ENCODE assay signal across 8 cellular contexts in genomic region chr2:96116879-96117533, GRCh38. TPM values are rescaled to one million over a fixed set of nuclear protein-coding genes. Genes with fewer than 3 reads are reported as not detected.
DNase-seq lines count a peak whose midpoint lies in the region; ATAC-seq and TF ChIP-seq lines count a peak whose summit lies in the region.

No MANE protein-coding gene starts in this region.

- H3K4ac ChIP-seq in IMR-90 (ENCODE audit: low read depth, low read length) = no peak overlapping the region

- in situ Hi-C loops in IMR-90 (cut with MboI; ENCODE audit: low sequenced_read_pairs) = loop anchor here (25.0 kb wide), 1 partner anchor 105 kb away; no protein-coding TSS in a partner anchor

- no peak overlapping the region for H4K8ac ChIP-seq in IMR-90 (ENCODE audit: low read depth in 2 of 2, low read length in 2 of 2)

- DNase-seq in ELF-1 (ENCODE audit: low read depth, low spot score) (peak; percentile 63), IMR-90 (peak; percentile 3), left lung (peak; percentile 40 to 92), cerebellar nuclear complex (lab: John Stamatoyannopoulos, UW) (no peak)
- DNase-seq in central memory CD8-positive, alpha-beta T cell (ENCODE audit: low spot score in 2 of 2) = peak; percentile 40 to 50
- peak; percentile 44 to 63 for DNase-seq in stimulated activated CD4-positive, alpha-beta T cell treated with anti-CD3 and anti-CD28 coated beads, Interleukin-4, amount 100 ng/mL, for 48 hours (ENCODE audit: low read depth in 2 of 2)

- BruUV-seq in IMR-90 (replicated peaks; lab: Mats Ljungman, UMichigan) = no TSS peak

- no peak overlapping the region for H3K14ac ChIP-seq in IMR-90 (replicated peaks; ENCODE audit: low read depth, low read length)

- peaks cover 28% of the 10 kb centered on the region for H3K4me1 Mint-ChIP-seq in central memory CD8-positive, alpha-beta T cell

- no peak overlapping the region for H3K27ac Mint-ChIP-seq in central memory CD8-positive, alpha-beta T cell (ENCODE audit: low read depth)

- WGBS in IMR-90 (ENCODE audit: extremely low coverage in 2 of 2, insufficient read length in 1 of 2), 2 experiments = 0% methylated on average over 16 of the region's 62 CpGs; no CpG with 5 or more reads in 1 of the 2 experiments

- H2AK9ac ChIP-seq in IMR-90 (replicated peaks; ENCODE audit: low read depth, low read length, poor library complexity) = peak overlapping the region; percentile 72

- H4K91ac ChIP-seq in IMR-90 (ENCODE audit: insufficient read depth, low read depth, low read length) = no peak overlapping the region

- no peak overlapping the region for H2AK5ac ChIP-seq in IMR-90 (ENCODE audit: low read depth, low read length)

- H3K9me3 ChIP-seq in IMR-90 (ENCODE audit: control insufficient read depth, insufficient read depth, low read length) (no peaks in the 10 kb centered on the region; the same call in 1 of the 2 replicates), left lung (no peaks in the 10 kb centered on the region)

- peak overlapping the region; percentile 75 for H3K4me3 Mint-ChIP-seq in central memory CD8-positive, alpha-beta T cell

- no peak overlapping the region for H4K5ac ChIP-seq in IMR-90 (ENCODE audit: low read depth, low read length)

- no peaks in the 10 kb centered on the region for H3K79me1 ChIP-seq in IMR-90 (ENCODE audit: low read depth in 1 of 2, low read length in 2 of 2)

- peaks cover 2% of the 10 kb centered on the region; the same call in 1 of the 2 replicates for H3K4me1 ChIP-seq in IMR-90 (ENCODE audit: control insufficient read depth, insufficient read depth, low read length)
- H3K4me1 ChIP-seq in left lung = peaks cover 4 to 15% of the 10 kb centered on the region in 2 donors

- H3K27ac ChIP-seq in IMR-90 (ENCODE audit: insufficient read depth, low read length) (no peak overlapping the region), left lung (no peak overlapping the region)

- no peak for TF ChIP-seq POLR2A in IMR-90 (IDR thresholded peaks at IDR 0.05; ENCODE audit: low read depth, low read length)

- no peak overlapping the region for H2BK5ac ChIP-seq in IMR-90 (ENCODE audit: low read depth, low read length, poor library complexity, severe bottlenecking)

- H3K56ac ChIP-seq in IMR-90 (ENCODE audit: extremely low read depth, insufficient read depth, low read length) = no peak overlapping the region

- dilution Hi-C loops in IMR-90 (cut with HindIII; ENCODE audit: low sequenced_read_pairs, unreplicated experiment) = no loop called here

- TF ChIP-seq CTCF in IMR-90 (conservative IDR thresholded peaks at IDR 0.05; ENCODE audit: low read depth, low read length) (peak; percentile 89), WI38 (IDR thresholded peaks at IDR 0.05; ENCODE audit: low read depth, low read length) (peak; percentile 28; the same call in 1 of the 2 replicates), left lung (IDR thresholded peaks at IDR 0.05) (peak; percentile 84 to 92)

- H3K27me3 ChIP-seq in IMR-90 (ENCODE audit: control insufficient read depth, insufficient read depth, low read length) (peaks cover 86% of the 10 kb centered on the region), left lung (peaks cover 18 to 79% of the 10 kb centered on the region in 2 donors)

- CTCF ChIA-PET in IMR-90 (lab: Yijun Ruan, JAX) = interaction anchor here (0.6 to 1.7 kb wide), 9 partner anchors 8 to 124 kb away, joined by 3 to 5 read pairs (median 4); no protein-coding TSS in a partner anchor

- no peak overlapping the region for H2BK15ac ChIP-seq in IMR-90 (ENCODE audit: low read depth, low read length)

- POLR2A ChIA-PET in IMR-90 (lab: Charles Lee; ENCODE audit: unreplicated experiment) = no interaction called here

- no peak overlapping the region for H3K18ac ChIP-seq in IMR-90 (ENCODE audit: low read depth, low read length)

- no peaks in the 10 kb centered on the region for H3K36me3 ChIP-seq in IMR-90 (ENCODE audit: control insufficient read depth, insufficient read depth, low read length)
- H3K36me3 ChIP-seq in left lung = no peaks in the 10 kb centered on the region

- H2BK20ac ChIP-seq in IMR-90 (ENCODE audit: low read depth, low read length) = no peak overlapping the region

- peak overlapping the region; percentile 91 for H3K4me2 ChIP-seq in IMR-90 (ENCODE audit: low read depth, low read length)

- ATAC-seq in GM21390 (IDR thresholded peaks at IDR 0.05; ENCODE audit: unreplicated experiment) = peak; percentile 73
- ATAC-seq in IMR-90 (ENCODE audit: low read depth) = peak; percentile 98
- ATAC-seq in central memory CD8-positive, alpha-beta T cell (replicated peaks; ENCODE audit: extremely low read depth, poor library complexity, severe bottlenecking) = peak; percentile 84
- ATAC-seq in left lung = peak; percentile 92

- H3K36me3 Mint-ChIP-seq in central memory CD8-positive, alpha-beta T cell (ENCODE audit: insufficient read depth) = peaks cover 27% of the 10 kb centered on the region

- 0 out of 2 replicates have a peak, but pooled peaks cover 4% of the 10 kb centered on the region for H4K20me1 ChIP-seq in IMR-90 (ENCODE audit: insufficient read depth, low read length)

- H3K4me3 ChIP-seq in IMR-90 (ENCODE audit: insufficient read depth, low read depth, low read length) (0 out of 2 replicates have a peak overlapping the region, but pooled peaks have one; percentile 8), WI38 (ENCODE audit: low read depth, low read length) (peak overlapping the region; percentile 24; the same call in 1 of the 2 replicates), left lung (peak overlapping the region; percentile 44 to 64)

- no peaks in the 10 kb centered on the region for H3K9me3 Mint-ChIP-seq in central memory CD8-positive, alpha-beta T cell

- no peak overlapping the region; the same call in none of the 2 replicates for H3K23ac ChIP-seq in IMR-90 (ENCODE audit: low read depth, low read length)

- TF ChIP-seq RAD21 in IMR-90 (IDR thresholded peaks at IDR 0.05; ENCODE audit: low read length) = peak; percentile 83

- H3K9ac ChIP-seq in IMR-90 (ENCODE audit: low read depth, low read length) = no peak overlapping the region

- H2BK120ac ChIP-seq in IMR-90 (ENCODE audit: low read depth, low read length) = no peak overlapping the region

- intact Hi-C loops in IMR-90 (cut with micrococcal nuclease) (no loop called here), left lung (cut with DNase I) (no loop called here)

- H3K9me1 ChIP-seq in IMR-90 (ENCODE audit: insufficient read depth, low read length) = no peaks in the 10 kb centered on the region

- H2AFZ ChIP-seq in IMR-90 (replicated peaks; ENCODE audit: low read length, poor library complexity) = peak overlapping the region; percentile 91

- peaks cover 45% of the 10 kb centered on the region for H3K27me3 Mint-ChIP-seq in central memory CD8-positive, alpha-beta T cell

TF ChIP-seq in IMR-90, 13 proteins besides CTCF, POLR2A, EP300 and RAD21:
- TF ChIP-seq SMC3 (IDR thresholded peaks at IDR 0.05; ENCODE audit: low read depth, low read length) = peak; percentile 90
- no peak for TF ChIP-seq USF2 (IDR thresholded peaks at IDR 0.05; ENCODE audit: low read depth, low read length)
- no peak for TF ChIP-seq CEBPB (IDR thresholded peaks at IDR 0.05; ENCODE audit: low read depth, low read length)

RNA-seq across cellular contexts. Expression of gene ADRA2B, which starts 0.6 kb away (rescaled TPM):
- not detected in 2 replicates for total RNA-seq in IMR-90 (2012; rRNA removed)
- polyA plus RNA-seq in IMR-90 (2012; rRNA removed) = not detected in 2 replicates
- polyA plus RNA-seq in IMR-90 (2012; cell fraction: cytosol; rRNA removed) = not detected in 2 replicates
- 0.17 and 0.40 TPM in 2 replicates for polyA plus RNA-seq in IMR-90 (2012; cell fraction: nucleus; rRNA removed; ENCODE audit: low replicate concordance)
- total RNA-seq in left lung = under 1 TPM; 0.20 to 0.34 TPM

RNA-seq across cellular contexts. Expression of gene ASTL, which starts 21.3 kb away (rescaled TPM):
- total RNA-seq in IMR-90 (2012; rRNA removed) = not detected in 2 replicates
- not detected in 2 replicates for polyA plus RNA-seq in IMR-90 (2012; rRNA removed)
- 0.04 TPM in 1 of 2 replicates, not detected in the other for polyA plus RNA-seq in IMR-90 (2012; cell fraction: cytosol; rRNA removed)
- polyA plus RNA-seq in IMR-90 (2012; cell fraction: nucleus; rRNA removed; ENCODE audit: low replicate concordance) = 0.25 and 0.48 TPM in 2 replicates
- total RNA-seq in left lung = not detected

RNA-seq across cellular contexts. Expression of gene DUSP2, which starts 28.2 kb away (rescaled TPM):
- total RNA-seq in IMR-90 (2012; rRNA removed) (1.8 and 2.5 TPM in 2 replicates), left lung (1 to 10 TPM; 3.6 to 5.7 TPM)
- 3.8 and 4.8 TPM in 2 replicates for polyA plus RNA-seq in IMR-90 (2012; rRNA removed)
- 2.9 and 15.4 TPM in 2 replicates for polyA plus RNA-seq in IMR-90 (2012; cell fraction: cytosol; rRNA removed)
- polyA plus RNA-seq in IMR-90 (2012; cell fraction: nucleus; rRNA removed; ENCODE audit: low replicate concordance) = 61.4 and 76.2 TPM in 2 replicates

Comparison
In these comparisons a context has a peak if more than half of its experiments do, and no peak if none do; other contexts are left out.
1. DNase-seq: peak in ELF-1 (single experiment), IMR-90 (single experiment), central memory CD8-positive, alpha-beta T cell (2 of 2), left lung (2 of 2) and stimulated activated CD4-positive, alpha-beta T cell treated with anti-CD3 and anti-CD28 coated beads, Interleukin-4, amount 100 ng/mL, for 48 hours (2 of 2); none in cerebellar nuclear complex (0 of 2).
2. CTCF ChIP-seq: peak in every context shown above with its lines; median percentile 89 in IMR-90; 88 in left lung; 28 in WI38.
3. Peak in every context shown above with its lines, with median percentiles within 50 percentile points of each other: ATAC-seq and H3K4me3 ChIP-seq.